In genomic region chr10:108956149-108956548, GRCh38 we compare ENCODE assay signal across 12 cellular contexts.
DNase-seq lines count a peak whose midpoint lies in the region; TF ChIP-seq lines count a peak whose summit lies in the region.
"Had no signal": no experiment of that assay in that cellular context is flagged by ENCODE, and none has a peak within 500 bp of the region (broad histone marks: within the 10 kb centered on the region; RNA-seq: fewer than 3 reads in every experiment).

No MANE protein-coding gene starts in this region.

- no peak for TF ChIP-seq POLR2A in erythroblast (IDR thresholded peaks at IDR 0.05; ENCODE audit: low read length)

- H3K27me3 Mint-ChIP-seq in HFFc6 (ENCODE audit: insufficient read depth), result peaks cover under 1% of the 10 kb centered on the region; the same call in 1 of the 2 replicates
- H3K27me3 Mint-ChIP-seq: CD4-positive, CD25-positive, alpha-beta regulatory T cell had no signal

- no peaks in the 10 kb centered on the region for H3K36me3 Mint-ChIP-seq in HFFc6 (ENCODE audit: low read depth)

- peaks cover 6% of the 10 kb centered on the region; the same call in 1 of the 2 replicates for H3K4me1 Mint-ChIP-seq in HFFc6 (ENCODE audit: low read depth)
- H3K4me1 Mint-ChIP-seq: CD4-positive, CD25-positive, alpha-beta regulatory T cell had no signal

- no peak overlapping the region for H3K27ac Mint-ChIP-seq in HFFc6
- H3K27ac Mint-ChIP-seq: CD4-positive, CD25-positive, alpha-beta regulatory T cell had no signal

- TF ChIP-seq CTCF in HFFc6 (IDR thresholded peaks at IDR 0.05) (no peak), fibroblast of villous mesenchyme (IDR thresholded peaks at IDR 0.05; ENCODE audit: insufficient read depth, low read depth, low read length) (no peak)

- H3K4me3 Mint-ChIP-seq in HFFc6, result no peak overlapping the region
- H3K4me3 Mint-ChIP-seq: CD4-positive, CD25-positive, alpha-beta regulatory T cell had no signal

- peaks cover 18% of the 10 kb centered on the region for H3K9me3 Mint-ChIP-seq in HFFc6

- DNase-seq in ELR (ENCODE audit: low read depth), result peak; percentile 54
- peak; percentile 28 for DNase-seq in HFFc6
- peak; percentile 24 for DNase-seq in RPMI7951 (ENCODE audit: low read depth)
- peak; percentile 44 for DNase-seq in fibroblast of villous mesenchyme (ENCODE audit: low read depth)
- DNase-seq in NOMO-1 treated with DMSO at 0.1 percent for 48 hours (lab: John Stamatoyannopoulos, UW; ENCODE audit: unreplicated experiment), result no peak
- DNase-seq in stimulated activated naive CD4-positive, alpha-beta T cell (lab: John Stamatoyannopoulos, UW), result no peak
- no peak for DNase-seq in erythroblast (lab: John Stamatoyannopoulos, UW)
- DNase-seq: ACHN; CD4-positive, CD25-positive, alpha-beta regulatory T cell; IMR-90 had no signal

- H3K4me3 ChIP-seq in fibroblast of villous mesenchyme (ENCODE audit: low read depth, low read length), result no peak overlapping the region
- H3K4me3 ChIP-seq: BLaER1 treated with 17β-estradiol and CSF1 and Interleukin-3, amounts not matched to agents 10 nM and 100 nM; HAP-1 had no signal

Comparison
In these comparisons a context has a peak if more than half of its experiments do, and no peak if none do; other contexts are left out.
1. DNase-seq: peak in ELR (single experiment), HFFc6 (single experiment), RPMI7951 (single experiment) and fibroblast of villous mesenchyme (single experiment); none in NOMO-1 treated with DMSO at 0.1 percent for 48 hours (single experiment), stimulated activated naive CD4-positive, alpha-beta T cell (0 of 6) and erythroblast (0 of 2).